8 cellular contexts compared by ENCODE assay signal in genomic region chr2:118003396-118003824, GRCh38. TPM values are rescaled to one million over a fixed set of nuclear protein-coding genes. Genes with fewer than 3 reads are reported as not detected.
DNase-seq lines count a peak whose midpoint lies in the region; ATAC-seq, FAIRE-seq and TF ChIP-seq lines count a peak whose summit lies in the region.

No MANE protein-coding gene starts in this region.

- H3K4me3 Mint-ChIP-seq in activated CD4-positive, alpha-beta T cell treated with anti-CD3 and anti-CD28 coated beads, Interleukin-2, amount 10 ng/mL, durations not matched to agents 7 days and 5 days, result no peak overlapping the region

- ATAC-seq in GM21423 (IDR thresholded peaks at IDR 0.05; ENCODE audit: unreplicated experiment), result peak; percentile 99
- ATAC-seq in HG03575 (IDR thresholded peaks at IDR 0.05; ENCODE audit: extremely low read depth, insufficient number of reproducible peaks, low FRiP score, unreplicated experiment), result peak; percentile 96

- intact Hi-C loops in endothelial cell of umbilical vein (cut with micrococcal nuclease), result loop anchor here (1.0 to 5.0 kb wide), 4 partner anchors 45 to 189 kb away; partner anchors contain the start of gene DDX18
- intact Hi-C loops in uterus (cut with DNase I; ENCODE audit: low total_unique reads), result no loop called here

- no TSS peak for BruUV-seq in endothelial cell of umbilical vein (replicated peaks; lab: Mats Ljungman, UMichigan)

- no peaks in the 10 kb centered on the region for H3K9me3 ChIP-seq in endothelial cell of umbilical vein (replicated peaks; ENCODE audit: control insufficient read depth, insufficient read depth, low read length)
- H3K9me3 ChIP-seq in uterus, result no peaks in the 10 kb centered on the region

- H3K4me1 ChIP-seq in endothelial cell of umbilical vein (ENCODE audit: control insufficient read depth, extremely low read depth, insufficient read depth, low read length) (no peaks in the 10 kb centered on the region), uterus (no peaks in the 10 kb centered on the region)

- H3K36me3 Mint-ChIP-seq in activated CD4-positive, alpha-beta T cell treated with anti-CD3 and anti-CD28 coated beads, Interleukin-2, amount 10 ng/mL, durations not matched to agents 7 days and 5 days (ENCODE audit: low read depth), result peaks cover 54% of the 10 kb centered on the region

- no peaks in the 10 kb centered on the region for H3K9me1 ChIP-seq in endothelial cell of umbilical vein (replicated peaks; ENCODE audit: control insufficient read depth, extremely low read depth, insufficient read depth, low read length)

- POLR2A ChIA-PET in activated CD4-positive, alpha-beta T cell treated with anti-CD3 and anti-CD28 coated beads, Interleukin-2, amount 10 ng/mL, durations not matched to agents 7 days and 5 days (lab: Charles Lee), result no interaction called here
- POLR2A ChIA-PET in endothelial cell of umbilical vein (lab: Charles Lee), result interaction anchor here (0.8 to 1.5 kb wide), 3 partner anchors 30 to 189 kb away, joined by 3 to 5 read pairs (median 4); partner anchors contain the start of gene DDX18

- H3K27me3 ChIP-seq in endothelial cell of umbilical vein (ENCODE audit: control insufficient read depth in 2 of 2, insufficient read depth in 2 of 2, low read length in 2 of 2), result no peaks in the 10 kb centered on the region
- no peaks in the 10 kb centered on the region for H3K27me3 ChIP-seq in uterus

- CTCF ChIA-PET in activated CD4-positive, alpha-beta T cell treated with anti-CD3 and anti-CD28 coated beads, Interleukin-2, amount 10 ng/mL, durations not matched to agents 7 days and 5 days (lab: Charles Lee), result interaction anchor here (0.6 to 5.9 kb wide), 20 partner anchors 8 to 200 kb away, joined by 3 to 62 read pairs (median 5); partner anchors contain the start of genes CCDC93 and DDX18
- CTCF ChIA-PET in endothelial cell of umbilical vein (lab: Charles Lee), result interaction anchor here (0.6 to 4.7 kb wide), 46 partner anchors 9 to 868 kb away, joined by 3 to 211 read pairs (median 6); partner anchors contain the start of genes CCDC93 and DDX18

- no peaks in the 10 kb centered on the region for H3K27me3 Mint-ChIP-seq in activated CD4-positive, alpha-beta T cell treated with anti-CD3 and anti-CD28 coated beads, Interleukin-2, amount 10 ng/mL, durations not matched to agents 7 days and 5 days

- peaks cover 16% of the 10 kb centered on the region for H3K4me1 Mint-ChIP-seq in activated CD4-positive, alpha-beta T cell treated with anti-CD3 and anti-CD28 coated beads, Interleukin-2, amount 10 ng/mL, durations not matched to agents 7 days and 5 days

- H3K79me2 ChIP-seq in endothelial cell of umbilical vein (ENCODE audit: control insufficient read depth, insufficient read depth, low read length), result peaks cover 3% of the 10 kb centered on the region

- FAIRE-seq in endothelial cell of umbilical vein (lab: Jason Lieb, UNC), result peak; percentile 90

- no peak for TF ChIP-seq POLR2A in endothelial cell of umbilical vein (IDR thresholded peaks at IDR 0.05; ENCODE audit: low read depth, low read length)
- no peak for TF ChIP-seq POLR2A in uterus (IDR thresholded peaks at IDR 0.05)

- no peaks in the 10 kb centered on the region for H4K20me1 ChIP-seq in endothelial cell of umbilical vein (replicated peaks; ENCODE audit: control insufficient read depth, extremely low read depth, insufficient read depth, low read length)

- TF ChIP-seq CTCF in endothelial cell of umbilical vein (IDR thresholded peaks at IDR 0.05; ENCODE audit: extremely low read depth in 1 of 2, insufficient read depth in 1 of 2, low read depth in 1 of 2, low read length in 2 of 2) (peak; percentile 74 to 76), uterus (IDR thresholded peaks at IDR 0.05) (peak; percentile 70 to 83 (median 74))

- H3K27ac Mint-ChIP-seq in activated CD4-positive, alpha-beta T cell treated with anti-CD3 and anti-CD28 coated beads, Interleukin-2, amount 10 ng/mL, durations not matched to agents 7 days and 5 days, result no peak overlapping the region

- no peak overlapping the region for H3K4me3 ChIP-seq in endothelial cell of umbilical vein (replicated peaks in 1 of 3; ENCODE audit: insufficient read depth in 1 of 3, low read depth in 1 of 3, low read length in 3 of 3)
- no peak overlapping the region for H3K4me3 ChIP-seq in uterus

- DNase-seq in ELR (ENCODE audit: low read depth) (peak; percentile 82), NCI-H526 treated with DMSO at 0.1 percent for 48 hours (lab: John Stamatoyannopoulos, UW) (peak; percentile 78), endothelial cell of umbilical vein (ENCODE audit: low read depth, low spot score) (peak; percentile 88), middle frontal gyrus (ENCODE audit: extremely low spot score, low spot score) (peak; percentile 50), uterus (peak in 1 of 2 donors; percentile 46)
- DNase-seq in activated CD4-positive, alpha-beta T cell treated with anti-CD3 and anti-CD28 coated beads, Interleukin-2, amount 10 ng/mL, durations not matched to agents 7 days and 5 days, result peak; percentile 78

- H3K36me3 ChIP-seq in endothelial cell of umbilical vein (ENCODE audit: control insufficient read depth in 2 of 2, extremely low read depth in 1 of 2, insufficient read depth in 2 of 2, low read length in 2 of 2) (peaks cover 25 to 29% of the 10 kb centered on the region in 2 experiments), uterus (no peaks in the 10 kb centered on the region)

- dilution Hi-C loops in endothelial cell of umbilical vein (cut with MboI; ENCODE audit: extremely low pct_ligation_motif_present, low sequenced_read_pairs), result no loop called here

- no peak overlapping the region for H3K9ac ChIP-seq in endothelial cell of umbilical vein (replicated peaks; ENCODE audit: extremely low read depth, insufficient read depth, low read length)

- H3K27ac ChIP-seq in endothelial cell of umbilical vein (ENCODE audit: insufficient read depth, low read depth, low read length), result peak overlapping the region; percentile 42
- H3K27ac ChIP-seq in uterus, result no peak overlapping the region

- H3K4me2 ChIP-seq in endothelial cell of umbilical vein (ENCODE audit: insufficient read depth, low read length), result no peak overlapping the region

- H3K9me3 Mint-ChIP-seq in activated CD4-positive, alpha-beta T cell treated with anti-CD3 and anti-CD28 coated beads, Interleukin-2, amount 10 ng/mL, durations not matched to agents 7 days and 5 days, result no peaks in the 10 kb centered on the region

- H2AFZ ChIP-seq in endothelial cell of umbilical vein (ENCODE audit: low read depth, low read length), result no peak overlapping the region

TF ChIP-seq in endothelial cell of umbilical vein, 7 proteins besides CTCF, POLR2A, EP300 and RAD21:
- TF ChIP-seq, protein P1, sequence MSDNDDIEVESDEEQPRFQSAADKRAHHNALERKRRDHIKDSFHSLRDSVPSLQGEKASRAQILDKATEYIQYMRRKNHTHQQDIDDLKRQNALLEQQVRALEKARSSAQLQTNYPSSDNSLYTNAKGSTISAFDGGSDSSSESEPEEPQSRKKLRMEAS (IDR thresholded peaks at IDR 0.05; ENCODE audit: insufficient read depth, insufficient read length), result peak; percentile 93
- TF ChIP-seq MYC (IDR thresholded peaks at IDR 0.05; ENCODE audit: low read depth, low read length), result no peak

RNA-seq across cellular contexts. Expression of gene CCDC93, which starts 10.5 kb away (rescaled TPM):
- 10 to 100 TPM; 35.5 to 39.1 TPM for total RNA-seq in activated CD4-positive, alpha-beta T cell treated with anti-CD3 and anti-CD28 coated beads, Interleukin-2, amount 10 ng/mL, durations not matched to agents 7 days and 5 days
- total RNA-seq in endothelial cell of umbilical vein (29.3 and 35.1 TPM in 2 replicates), uterus (10 to 100 TPM in 3 of 4 donors, 1 to 10 TPM in 1; 6.5 to 45.5 (median 32.7) TPM)
- 9.7 and 13.8 TPM in 2 replicates for polyA plus RNA-seq in endothelial cell of umbilical vein
- 9.0 and 10.0 TPM in 2 replicates for polyA plus RNA-seq in endothelial cell of umbilical vein (2011; cell fraction: cytosol; rRNA removed)
- polyA plus RNA-seq in endothelial cell of umbilical vein (2011; cell fraction: nucleus; rRNA removed), result 90.8 and 108 TPM in 2 replicates
- 22.7 and 24.7 TPM in 2 replicates for polyA plus RNA-seq in endothelial cell of umbilical vein (2012)
- 27.0 and 33.9 TPM in 2 replicates for polyA minus RNA-seq in endothelial cell of umbilical vein
- 6.5 TPM for polyA minus RNA-seq in endothelial cell of umbilical vein (2011; cell fraction: cytosol; rRNA and poly(A)+ RNA removed)
- 55.8 and 76.9 TPM in 2 replicates for polyA minus RNA-seq in endothelial cell of umbilical vein (2011; cell fraction: nucleus; rRNA and poly(A)+ RNA removed)
